24 cellular contexts compared by ENCODE assay signal in genomic region chr6:135266675-135267074, GRCh38.
DNase-seq lines count a peak whose midpoint lies in the region; ATAC-seq, FAIRE-seq and TF ChIP-seq lines count a peak whose summit lies in the region.
"Had no signal": no experiment of that assay in that cellular context is flagged by ENCODE, and none has a peak within 500 bp of the region (broad histone marks: within the 10 kb centered on the region; RNA-seq: fewer than 3 reads in every experiment).

No MANE protein-coding gene starts in this region.

- H3K36me3 Mint-ChIP-seq in activated naive CD8-positive, alpha-beta T cell treated with anti-CD3 and anti-CD28 coated beads for 36 hours, result no peaks in the 10 kb centered on the region
- H3K36me3 Mint-ChIP-seq: activated naive CD8-positive, alpha-beta T cell treated with anti-CD3 and anti-CD28 coated beads, Interleukin-2, amount 10 ng/mL, durations not matched to agents 7 days and 5 days; CD4-positive, CD25-positive, alpha-beta regulatory T cell had no signal

- peak overlapping the region; percentile 7; the same call in 1 of the 2 replicates for H3K4me3 ChIP-seq in BLaER1
- no peak overlapping the region for H3K4me3 ChIP-seq in colonic mucosa
- H3K4me3 ChIP-seq: smooth muscle cell had no signal

- H4K20me1 ChIP-seq in BLaER1, result no peaks in the 10 kb centered on the region

- H3K4me2 ChIP-seq in BLaER1, result peak overlapping the region; percentile 66
- H3K4me2 ChIP-seq: smooth muscle cell had no signal

- H3K27me3 ChIP-seq in BLaER1 (no peaks in the 10 kb centered on the region), colonic mucosa (no peaks in the 10 kb centered on the region)

- TF ChIP-seq CTCF in colonic mucosa (IDR thresholded peaks at IDR 0.05), result no peak

- H3K9ac ChIP-seq in BLaER1, result peak overlapping the region; percentile 48; the same call in 1 of the 2 replicates
- peak overlapping the region in 1 of 2 donors; percentile 56 for H3K9ac ChIP-seq in colonic mucosa (ENCODE audit: low read depth in 2 of 2, low read length in 2 of 2)

- peaks cover 10% of the 10 kb centered on the region for H3K4me1 Mint-ChIP-seq in activated naive CD8-positive, alpha-beta T cell treated with anti-CD3 and anti-CD28 coated beads for 36 hours
- H3K4me1 Mint-ChIP-seq: activated naive CD8-positive, alpha-beta T cell treated with anti-CD3 and anti-CD28 coated beads, Interleukin-2, amount 10 ng/mL, durations not matched to agents 7 days and 5 days; CD4-positive, CD25-positive, alpha-beta regulatory T cell; neural crest cell had no signal

- peak; percentile 35 for FAIRE-seq in GM12891 (lab: Jason Lieb, UNC)
- FAIRE-seq: GM18507, urothelium cell line had no signal

- DNase-seq in GM12891 (ENCODE audit: insufficient read length, low spot score), result no peak
- DNase-seq in NCI-H69 (lab: John Stamatoyannopoulos, UW), result peak; percentile 62
- peak; percentile 53 for DNase-seq in colonic mucosa
- no peak for DNase-seq in NCI-H446 treated with DMSO at 0.1 percent for 48 hours (lab: John Stamatoyannopoulos, UW)
- no peak for DNase-seq in activated naive CD8-positive, alpha-beta T cell treated with anti-CD3 and anti-CD28 coated beads for 36 hours
- no peak for DNase-seq in HT-29 (ENCODE audit: low spot score)
- DNase-seq: activated CD4-positive, alpha-beta T cell treated with anti-CD3 and anti-CD28 coated beads for 1 hour; activated naive CD8-positive, alpha-beta T cell treated with anti-CD3 and anti-CD28 coated beads, Interleukin-2, amount 10 ng/mL, durations not matched to agents 7 days and 5 days; CD4-positive, CD25-positive, alpha-beta regulatory T cell; effector memory CD8-positive, alpha-beta T cell; EL; Kasumi-1; midbrain; NCI-H446; PC-3; stimulated activated CD4-positive, alpha-beta T cell treated with anti-CD3 and anti-CD28 coated beads, Interleukin-4, amount 100 ng/mL, for 24 hours; T-helper 9 cell had no signal

- H3K9me3 Mint-ChIP-seq in activated naive CD8-positive, alpha-beta T cell treated with anti-CD3 and anti-CD28 coated beads for 36 hours, result peaks cover 1% of the 10 kb centered on the region
- H3K9me3 Mint-ChIP-seq: activated T-helper 1 cell treated with anti-CD3 and anti-CD28 coated beads, Interleukin-12 subunit alpha, Interleukin-12 subunit beta, Interleukin-2, Interleukin-4 antibody, amounts not matched to agents 30 ng/mL and 10 ng/mL and 1 ng/mL, durations not matched to agents 14 hours and 24 hours and 36 hours; CD4-positive, CD25-positive, alpha-beta regulatory T cell; effector memory CD8-positive, alpha-beta T cell had no signal

- H3K4me1 ChIP-seq in BLaER1, result peaks cover 85% of the 10 kb centered on the region
- peaks cover 5% of the 10 kb centered on the region for H3K4me1 ChIP-seq in colonic mucosa

- H3K9me3 ChIP-seq in BLaER1 (0 out of 2 replicates have a peak, but pooled peaks cover 5% of the 10 kb centered on the region), colonic mucosa (no peaks in the 10 kb centered on the region)

- no peak for ATAC-seq in GM21367 (IDR thresholded peaks at IDR 0.05; ENCODE audit: unreplicated experiment)
- ATAC-seq: effector memory CD8-positive, alpha-beta T cell; PC-3 had no signal

- intact Hi-C loops in colonic mucosa (cut with DNase I), result no loop called here

- no peaks in the 10 kb centered on the region for H3K36me3 ChIP-seq in BLaER1
- H3K36me3 ChIP-seq in colonic mucosa, result no peaks in the 10 kb centered on the region

- H3K4me3 Mint-ChIP-seq in activated naive CD8-positive, alpha-beta T cell treated with anti-CD3 and anti-CD28 coated beads for 36 hours, result no peak overlapping the region
- H3K4me3 Mint-ChIP-seq: activated naive CD8-positive, alpha-beta T cell treated with anti-CD3 and anti-CD28 coated beads, Interleukin-2, amount 10 ng/mL, durations not matched to agents 7 days and 5 days; activated T-helper 1 cell treated with anti-CD3 and anti-CD28 coated beads, Interleukin-12 subunit alpha, Interleukin-12 subunit beta, Interleukin-2, Interleukin-4 antibody, amounts not matched to agents 30 ng/mL and 10 ng/mL and 1 ng/mL, durations not matched to agents 14 hours and 24 hours and 36 hours; CD4-positive, CD25-positive, alpha-beta regulatory T cell; effector memory CD8-positive, alpha-beta T cell; neural crest cell had no signal

- TF ChIP-seq POLR2A in GM12891 (IDR thresholded peaks at IDR 0.05; ENCODE audit: low read depth, low read length), result no peak

- peak overlapping the region; percentile 78 for H3K27ac ChIP-seq in BLaER1
- peak overlapping the region; percentile 83 for H3K27ac ChIP-seq in colonic mucosa

- H3K27ac Mint-ChIP-seq in activated naive CD8-positive, alpha-beta T cell treated with anti-CD3 and anti-CD28 coated beads for 36 hours, result no peak overlapping the region
- H3K27ac Mint-ChIP-seq: activated naive CD8-positive, alpha-beta T cell treated with anti-CD3 and anti-CD28 coated beads, Interleukin-2, amount 10 ng/mL, durations not matched to agents 7 days and 5 days; activated T-helper 1 cell treated with anti-CD3 and anti-CD28 coated beads, Interleukin-12 subunit alpha, Interleukin-12 subunit beta, Interleukin-2, Interleukin-4 antibody, amounts not matched to agents 30 ng/mL and 10 ng/mL and 1 ng/mL, durations not matched to agents 14 hours and 24 hours and 36 hours; CD4-positive, CD25-positive, alpha-beta regulatory T cell; effector memory CD8-positive, alpha-beta T cell had no signal

- no peaks in the 10 kb centered on the region for H3K27me3 Mint-ChIP-seq in activated naive CD8-positive, alpha-beta T cell treated with anti-CD3 and anti-CD28 coated beads for 36 hours
- H3K27me3 Mint-ChIP-seq: activated naive CD8-positive, alpha-beta T cell treated with anti-CD3 and anti-CD28 coated beads, Interleukin-2, amount 10 ng/mL, durations not matched to agents 7 days and 5 days; CD4-positive, CD25-positive, alpha-beta regulatory T cell had no signal

TF ChIP-seq in GM12891, 5 proteins besides CTCF, POLR2A, EP300 and RAD21:
- TF ChIP-seq SPI1 (IDR thresholded peaks at IDR 0.05; ENCODE audit: low read depth, low read length) (no peak), PAX5 (IDR thresholded peaks at IDR 0.05; ENCODE audit: insufficient read depth, low read length, severe bottlenecking) (no peak), POU2F2 (IDR thresholded peaks at IDR 0.05; ENCODE audit: low read depth, low read length) (no peak), TAF1 (IDR thresholded peaks at IDR 0.05; ENCODE audit: low read depth, low read length) (no peak), POLR2AphosphoS5 (IDR thresholded peaks at IDR 0.05; ENCODE audit: low read depth, low read length) (no peak)
TF ChIP-seq in GM12891: peak in this region for 0.

Comparison
In these comparisons a context has a peak if more than half of its experiments do, and no peak if none do; other contexts are left out.
1. DNase-seq: peak in NCI-H69 (single experiment) and colonic mucosa (single experiment); none in GM12891 (single experiment), NCI-H446 treated with DMSO at 0.1 percent for 48 hours (single experiment), activated naive CD8-positive, alpha-beta T cell treated with anti-CD3 and anti-CD28 coated beads for 36 hours (single experiment) and HT-29 (single experiment).